ENCODE assay signal across 16 cellular contexts in the genomic region with DNA sequence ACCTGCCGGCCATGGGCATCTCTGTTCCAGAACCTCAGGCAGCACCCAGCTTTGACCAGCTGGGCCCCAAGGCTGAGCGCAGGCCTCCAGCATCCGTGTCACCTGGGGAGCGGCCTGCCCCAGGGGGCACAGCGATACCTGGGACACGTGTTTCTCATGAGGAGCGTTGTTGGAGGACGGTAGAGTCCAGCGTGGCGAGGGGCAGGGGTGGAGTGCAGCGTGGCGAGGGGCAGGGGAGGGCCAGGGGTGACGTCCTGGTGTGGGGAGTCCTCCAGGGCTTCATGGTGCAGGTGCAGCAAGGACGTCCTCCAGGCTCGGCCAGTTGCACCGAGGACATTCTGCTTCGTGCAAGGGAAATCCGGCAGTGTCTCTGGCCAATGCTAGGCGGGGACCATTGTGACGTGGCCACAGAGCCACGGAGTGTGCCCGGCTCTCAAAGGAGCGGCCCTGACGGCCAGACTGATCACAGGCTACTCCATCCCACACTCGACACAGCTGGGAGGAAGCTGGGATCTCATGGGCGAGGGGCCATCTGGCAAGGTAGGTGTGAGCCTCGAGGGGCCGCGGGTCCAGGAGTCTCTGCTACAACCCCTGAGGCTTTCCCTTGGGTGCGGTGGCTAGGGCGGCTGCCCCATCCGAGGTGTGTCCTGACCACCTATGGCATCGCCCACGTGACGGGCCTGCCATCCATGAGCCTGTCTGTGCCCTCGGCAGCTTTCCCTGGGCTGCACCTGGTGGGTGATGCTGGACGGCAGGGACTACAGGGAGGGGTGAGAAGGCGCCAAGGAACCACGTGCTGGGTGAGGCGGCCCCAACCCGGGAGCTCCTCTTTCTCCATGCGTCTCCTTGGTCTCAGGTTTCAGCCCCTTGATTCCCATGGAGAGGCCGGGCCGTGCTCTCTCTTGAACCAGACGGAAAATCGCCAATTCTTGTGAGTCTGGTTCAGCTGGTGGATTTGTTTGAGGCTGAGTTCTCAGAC.
"Had no signal": no experiment of that assay in that cellular context is flagged by ENCODE, and none has a peak within 500 bp of the region (broad histone marks: within the 10 kb centered on the region; RNA-seq: fewer than 3 reads in every experiment).

No MANE protein-coding gene starts in this region.

- H3K4me3 ChIP-seq: stomach, thoracic aorta had no signal

- H3K27me3 Mint-ChIP-seq: activated CD4-positive, alpha-beta T cell treated with anti-CD3 and anti-CD28 coated beads, Interleukin-2, amount 10 ng/mL, durations not matched to agents 24 days and 14 days; central memory CD8-positive, alpha-beta T cell had no signal

- H3K4me1 Mint-ChIP-seq: activated B cell treated with CpG ODN at 0.5 μM for 24 hours; activated CD4-positive, alpha-beta T cell treated with anti-CD3 and anti-CD28 coated beads, Interleukin-2, amount 10 ng/mL, durations not matched to agents 24 days and 14 days; central memory CD8-positive, alpha-beta T cell had no signal

- H3K4me3 Mint-ChIP-seq: activated B cell treated with CpG ODN at 0.5 μM for 24 hours; activated CD4-positive, alpha-beta T cell treated with anti-CD3 and anti-CD28 coated beads, Interleukin-2, amount 10 ng/mL, durations not matched to agents 24 days and 14 days; brain; central memory CD8-positive, alpha-beta T cell; naive B cell had no signal

- H3K36me3 ChIP-seq: stomach, thoracic aorta had no signal

- H3K9me3 ChIP-seq: stomach, thoracic aorta had no signal

- ATAC-seq: activated naive CD4-positive, alpha-beta T cell treated with anti-CD3 and anti-CD28 coated beads, Interleukin-2, amount 50 U/mL, for 72 hours; left colon had no signal

- H3K9me3 Mint-ChIP-seq: activated B cell treated with CpG ODN at 0.5 μM for 24 hours; activated CD4-positive, alpha-beta T cell treated with anti-CD3 and anti-CD28 coated beads, Interleukin-2, amount 10 ng/mL, durations not matched to agents 24 days and 14 days; activated naive CD4-positive, alpha-beta T cell treated with anti-CD3 and anti-CD28 coated beads, Interleukin-2, amount 50 U/mL, for 72 hours; central memory CD8-positive, alpha-beta T cell; naive B cell had no signal

- FAIRE-seq: small intestine had no signal

- H3K27ac Mint-ChIP-seq: activated B cell treated with CpG ODN at 0.5 μM for 24 hours; activated CD4-positive, alpha-beta T cell treated with anti-CD3 and anti-CD28 coated beads, Interleukin-2, amount 10 ng/mL, durations not matched to agents 24 days and 14 days; activated naive CD4-positive, alpha-beta T cell treated with anti-CD3 and anti-CD28 coated beads, Interleukin-2, amount 50 U/mL, for 72 hours; brain; naive B cell had no signal

- DNase-seq: activated B cell treated with CpG ODN at 0.5 μM for 24 hours; activated CD4-positive, alpha-beta T cell treated with anti-CD3 and anti-CD28 coated beads, Interleukin-2, amount 10 ng/mL, durations not matched to agents 24 days and 14 days; amniotic stem cell; cortex of kidney; effector CD8-positive, alpha-beta T cell; foreskin melanocyte; head of caudate nucleus; left colon; naive B cell; posterior cingulate gyrus; small intestine; stomach had no signal

- H3K27ac ChIP-seq: stomach, thoracic aorta had no signal

- H3K36me3 Mint-ChIP-seq: activated naive CD4-positive, alpha-beta T cell treated with anti-CD3 and anti-CD28 coated beads, Interleukin-2, amount 50 U/mL, for 72 hours; brain; naive B cell had no signal
